Comparison of ENCODE assay signal across 28 cellular contexts in the genomic region with DNA sequence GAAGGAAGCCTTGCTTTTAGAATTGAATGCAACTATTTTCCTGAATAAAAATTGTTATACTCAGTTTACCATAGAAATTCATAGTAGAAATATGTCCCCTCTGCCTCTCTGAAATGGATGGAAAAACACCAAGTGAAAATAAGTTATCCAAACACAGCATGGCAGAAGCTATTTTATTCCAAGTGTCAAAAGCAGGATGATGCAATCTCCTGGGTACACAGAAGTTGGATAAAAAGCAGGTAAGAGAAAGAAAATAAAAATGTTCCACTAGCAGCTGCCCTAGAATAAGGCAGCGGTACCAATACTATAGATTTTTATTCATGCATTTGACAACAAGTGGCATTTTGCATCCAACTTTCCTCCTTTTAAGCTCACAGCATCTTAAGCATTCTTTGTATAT.
"Had no signal": no experiment of that assay in that cellular context is flagged by ENCODE, and none has a peak within 500 bp of the region (broad histone marks: within the 10 kb centered on the region; RNA-seq: fewer than 3 reads in every experiment).

No MANE protein-coding gene starts in this region.

- H3K4me1 ChIP-seq: left ventricle myocardium inferior, neural progenitor cell, right atrium auricular region, stomach, suprapubic skin, tibial artery, upper lobe of right lung had no signal

- H3K36me3 ChIP-seq: left ventricle myocardium inferior, neural progenitor cell, neutrophil, right atrium auricular region, stomach, suprapubic skin, thoracic aorta, tibial artery, upper lobe of right lung had no signal

- H3K27ac ChIP-seq: left ventricle myocardium inferior, neural progenitor cell, neutrophil, right atrium auricular region, skin epidermis, stomach, suprapubic skin, thoracic aorta, tibial artery, upper lobe of right lung had no signal

- H3K4me3 ChIP-seq: left ventricle myocardium inferior, lung, neural progenitor cell, right atrium auricular region, skin epidermis, stomach, suprapubic skin, thoracic aorta, tibial artery, upper lobe of right lung had no signal

- FAIRE-seq: urothelium cell line had no signal

- H2AFZ ChIP-seq: neural progenitor cell had no signal

- H3K9me3 ChIP-seq: left ventricle myocardium inferior, neutrophil, right atrium auricular region, stomach, suprapubic skin, thoracic aorta, tibial artery, upper lobe of right lung had no signal

- H3K4me2 ChIP-seq: neural progenitor cell had no signal

- ATAC-seq: natural killer cell; sciatic nerve; stimulated activated naive B cell treated with anti-CD40 and anti-IgM and Interleukin-4, amounts not matched to agents 10 μg/mL and 1 μg/mL and 100 μg/mL, for 72 hours; stimulated activated naive CD8-positive, alpha-beta T cell treated with anti-CD3 and anti-CD28 coated beads, Interleukin-15, Interleukin-2, amounts not matched to agents 100 U/mL and 50 U/mL, for 24 hours; upper lobe of right lung had no signal

- H3K27me3 ChIP-seq: neutrophil, right atrium auricular region, stomach, suprapubic skin, tibial artery, upper lobe of right lung had no signal

- DNase-seq: hippocampal formation; immature natural killer cell; islet precursor cell; left ventricle myocardium inferior; mesendoderm; naive B cell; natural killer cell; nephron progenitor cell; occipital lobe; stimulated activated CD4-positive, alpha-beta T cell treated with anti-CD3 and anti-CD28 coated beads, Interleukin-12 subunit alpha, Interleukin-12 subunit beta, amount 100 ng/mL, for 4 hours; stimulated activated CD4-positive, alpha-beta T cell treated with anti-CD3 and anti-CD28 coated beads, Interleukin-15, amount 100 ng/mL, for 24 hours; stimulated activated CD4-positive, alpha-beta T cell treated with anti-CD3 and anti-CD28 coated beads, Interleukin-2, amount 100 ng/mL, for 24 hours; stimulated activated CD4-positive, alpha-beta T cell treated with anti-CD3 and anti-CD28 coated beads, Interleukin-4, amount 100 ng/mL, for 1 hour; stimulated activated naive B cell treated with anti-CD40 and anti-IgM and Interleukin-4, amounts not matched to agents 10 μg/mL and 1 μg/mL and 100 μg/mL, for 72 hours; stimulated activated naive CD8-positive, alpha-beta T cell treated with anti-CD3 and anti-CD28 coated beads, Interleukin-15, Interleukin-2, amounts not matched to agents 100 U/mL and 50 U/mL, for 24 hours; stomach; tibial artery; trophoblast cell; upper lobe of right lung had no signal

- H3K9ac ChIP-seq: neural progenitor cell had no signal
